In the genomic region with DNA sequence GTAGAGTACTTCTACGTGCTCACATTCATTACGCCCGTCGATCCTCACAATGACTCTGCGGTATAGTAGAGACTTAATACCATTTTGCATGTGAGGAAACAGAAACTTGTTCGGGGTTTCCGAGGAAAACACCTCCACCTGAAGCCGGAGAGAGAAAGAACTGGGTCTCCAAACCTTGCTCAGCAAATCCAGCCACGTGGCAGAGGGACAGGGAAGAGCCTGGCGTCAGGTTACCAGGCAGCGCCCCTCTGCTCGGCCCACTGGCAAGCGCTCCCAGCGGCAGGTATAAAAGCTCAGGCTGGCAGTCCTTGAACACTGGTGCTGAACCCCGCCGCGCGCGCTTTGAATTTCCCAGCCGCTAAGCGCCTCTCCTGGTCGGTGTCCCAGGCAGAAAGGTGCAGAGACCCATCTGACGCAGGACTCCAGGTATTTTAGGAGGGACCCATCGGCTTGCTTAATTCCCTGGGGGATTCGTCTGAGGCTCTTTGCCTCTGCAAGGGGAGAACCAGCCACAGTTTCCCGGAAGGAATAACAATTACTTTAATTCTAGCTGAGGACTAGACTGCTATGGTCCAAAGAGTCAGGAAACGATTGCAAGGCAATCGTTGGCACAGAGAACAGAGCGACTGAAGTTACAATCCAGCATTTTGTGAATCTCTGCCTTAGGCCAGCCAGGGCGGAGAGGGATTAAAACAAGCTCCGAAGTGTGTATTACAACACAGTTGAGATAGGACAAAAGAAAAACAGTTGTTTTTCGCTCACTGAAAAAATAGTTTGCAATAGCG, we compare ENCODE assay signal across 8 cellular contexts. TPM values are rescaled to one million over a fixed set of nuclear protein-coding genes. Genes with fewer than 3 reads are reported as not detected.
DNase-seq lines count a peak whose midpoint lies in the region; ATAC-seq and TF ChIP-seq lines count a peak whose summit lies in the region.

TSS of gene C2CD4A (plus strand) at position 315 of the 785 bp plus-strand sequence. CDS start 637 bp downstream, outside the sequence.

- H2AFZ ChIP-seq in PC-9 = no peak within 1 kb of the TSS

- H3K9me2 ChIP-seq in PC-9 (ENCODE audit: insufficient read depth) = no peaks in the 10 kb centered on the region

- intact Hi-C loops in Caco-2 (cut with micrococcal nuclease; ENCODE audit: unreplicated experiment) (loop anchor here (2.0 kb wide), 2 partner anchors 44 to 240 kb away; no protein-coding TSS in a partner anchor), PC-9 (cut with micrococcal nuclease; ENCODE audit: unreplicated experiment) (loop anchor here (2.0 kb wide), 1 partner anchor 190 kb away; no protein-coding TSS in a partner anchor), tibial artery (cut with DNase I; ENCODE audit: low total_unique reads) (no loop called here)

- POLR2A ChIA-PET in Caco-2 (lab: Charles Lee) = no interaction called here
- POLR2A ChIA-PET in PC-9 (lab: Charles Lee; ENCODE audit: unreplicated experiment) = no interaction called here

- peaks cover 3% of the 10 kb centered on the region for H3K4me1 Mint-ChIP-seq in Caco-2 (ENCODE audit: low read depth, unreplicated experiment)
- H3K4me1 Mint-ChIP-seq in glutamatergic neuron (ENCODE audit: low read depth, unreplicated experiment) = peaks cover 5% of the 10 kb centered on the region

- H3K4me2 ChIP-seq in PC-9 = peak within 1 kb of the TSS; percentile 34

- CTCF ChIA-PET in Caco-2 (lab: Charles Lee) (interaction anchor here (0.6 to 1.2 kb wide), 2 partner anchors 76 to 240 kb away, joined by 3 to 4 read pairs; no protein-coding TSS in a partner anchor), PC-9 (lab: Charles Lee) (no interaction called here)

- H4K20me1 ChIP-seq in PC-9 (ENCODE audit: insufficient read depth) = no peaks in the 10 kb centered on the region

- H3K27ac Mint-ChIP-seq in Caco-2 (ENCODE audit: unreplicated experiment) (no peak within 1 kb of the TSS), glutamatergic neuron (ENCODE audit: unreplicated experiment) (peak within 1 kb of the TSS; percentile 72)

- no peaks in the 10 kb centered on the region for H3K9me3 ChIP-seq in Caco-2
- H3K9me3 ChIP-seq in PC-9 (ENCODE audit: insufficient read depth, low read depth) = no peaks in the 10 kb centered on the region
- H3K9me3 ChIP-seq in tibial artery = no peaks in the 10 kb centered on the region

- peak; percentile 45 for ATAC-seq in HG03439 (IDR thresholded peaks at IDR 0.05; ENCODE audit: unreplicated experiment)

- peaks cover 6% of the 10 kb centered on the region; the same call in 1 of the 2 replicates for H3K79me2 ChIP-seq in PC-9 (ENCODE audit: low read depth)

- H3K27ac ChIP-seq in PC-9 (no peak within 1 kb of the TSS), tibial artery (peak within 1 kb of the TSS in 1 of 2 donors; percentile 16)

- H3K36me3 Mint-ChIP-seq in Caco-2 (ENCODE audit: insufficient read depth, unreplicated experiment) (peaks cover 6% of the 10 kb centered on the region), glutamatergic neuron (ENCODE audit: unreplicated experiment) (peaks cover 8% of the 10 kb centered on the region)

- DNase-seq in Caco-2 (peak; percentile 87 to 90), PC-9 (peak in 1 of 2 experiments; percentile 72), glutamatergic neuron (peak; percentile 58), occipital lobe (lab: John Stamatoyannopoulos, UW) (peak; percentile 44), tibial artery (peak; percentile 55 to 74), H4 (ENCODE audit: low spot score) (no peak)
- peak; percentile 71 for DNase-seq in activated naive CD4-positive, alpha-beta T cell treated with Interleukin-2 at 50 U/mL for 16 hours

- H3K4me1 ChIP-seq in Caco-2 (peaks cover 10% of the 10 kb centered on the region), PC-9 (replicated peaks; ENCODE audit: insufficient read depth) (peaks cover 56% of the 10 kb centered on the region), tibial artery (peaks cover 0 to 22% (median 16%) of the 10 kb centered on the region in 4 donors)

- H3K27me3 Mint-ChIP-seq in Caco-2 (ENCODE audit: insufficient read depth, unreplicated experiment) (peaks cover 3% of the 10 kb centered on the region), glutamatergic neuron (ENCODE audit: unreplicated experiment) (peaks cover 9% of the 10 kb centered on the region)

- no peaks in the 10 kb centered on the region for H3K27me3 ChIP-seq in Caco-2 (replicated peaks; ENCODE audit: control insufficient read depth, insufficient read depth, low read length)
- no peaks in the 10 kb centered on the region for H3K27me3 ChIP-seq in PC-9 (ENCODE audit: insufficient read depth, low read depth)
- H3K27me3 ChIP-seq in tibial artery = no peaks in the 10 kb centered on the region

- H3K9me3 Mint-ChIP-seq in Caco-2 (ENCODE audit: unreplicated experiment) (no peaks in the 10 kb centered on the region), glutamatergic neuron (ENCODE audit: unreplicated experiment) (peaks cover 8% of the 10 kb centered on the region)

- H3F3A ChIP-seq in PC-9 (ENCODE audit: insufficient read depth, low read depth) = peaks cover 39% of the 10 kb centered on the region

- BruUV-seq in Caco-2 (replicated peaks; lab: Mats Ljungman, UMichigan) (TSS peak; percentile 87), PC-9 (replicated peaks; lab: Mats Ljungman, UMichigan) (no TSS peak)

- TF ChIP-seq CTCF in Caco-2 (IDR thresholded peaks at IDR 0.05; ENCODE audit: insufficient read depth in 1 of 2, low read depth in 1 of 2, low read length in 1 of 2, severe bottlenecking in 1 of 2, unreplicated experiment in 1 of 2) (peak in 1 of 2 experiments; percentile 37), PC-9 (conservative IDR thresholded peaks at IDR 0.05) (no peak), glutamatergic neuron (IDR thresholded peaks at IDR 0.05; ENCODE audit: partially characterized antibody, unreplicated experiment) (no peak), tibial artery (IDR thresholded peaks at IDR 0.05) (no peak)

- H3K4me3 Mint-ChIP-seq in Caco-2 (ENCODE audit: unreplicated experiment) = peak within 1 kb of the TSS; percentile 73
- H3K4me3 Mint-ChIP-seq in glutamatergic neuron (ENCODE audit: unreplicated experiment) = peak within 1 kb of the TSS; percentile 96

- H3K36me3 ChIP-seq in Caco-2 (ENCODE audit: control insufficient read depth, insufficient read depth, low read length) (no peaks in the 10 kb centered on the region), PC-9 (ENCODE audit: low read depth) (no peaks in the 10 kb centered on the region), tibial artery (no peaks in the 10 kb centered on the region)

- H3K4me3 ChIP-seq in Caco-2 (ENCODE audit: low read depth, low read length) = peak within 1 kb of the TSS; percentile 38
- H3K4me3 ChIP-seq in PC-9 = no peak within 1 kb of the TSS
- H3K4me3 ChIP-seq in tibial artery = peak within 1 kb of the TSS; percentile 58 to 61

RNA-seq across cellular contexts. Expression of gene C2CD4A, which starts in this region (rescaled TPM):
- total RNA-seq in Caco-2 (2022) (0.11 and 0.19 TPM in 2 replicates), PC-9 (2021) (0.09 TPM in 1 of 2 replicates, not detected in the other), glutamatergic neuron (ENCODE audit: unreplicated experiment) (0.20 TPM), occipital lobe (0.16 TPM)
- not detected in 2 replicates for total RNA-seq in H4 (2014; rRNA removed; shearing (Covaris generic))

Comparison
In these comparisons a context has a peak if more than half of its experiments do, and no peak if none do; other contexts are left out.
1. Peak in DNase-seq and H3K4me3 ChIP-seq in Caco-2; RNA of the gene not detected or under 1 TPM.
2. Peak in DNase-seq in glutamatergic neuron; RNA of the gene not detected or under 1 TPM.
3. Peak in DNase-seq in occipital lobe; RNA of the gene not detected or under 1 TPM.